18 cellular contexts compared by ENCODE assay signal in the genomic region with DNA sequence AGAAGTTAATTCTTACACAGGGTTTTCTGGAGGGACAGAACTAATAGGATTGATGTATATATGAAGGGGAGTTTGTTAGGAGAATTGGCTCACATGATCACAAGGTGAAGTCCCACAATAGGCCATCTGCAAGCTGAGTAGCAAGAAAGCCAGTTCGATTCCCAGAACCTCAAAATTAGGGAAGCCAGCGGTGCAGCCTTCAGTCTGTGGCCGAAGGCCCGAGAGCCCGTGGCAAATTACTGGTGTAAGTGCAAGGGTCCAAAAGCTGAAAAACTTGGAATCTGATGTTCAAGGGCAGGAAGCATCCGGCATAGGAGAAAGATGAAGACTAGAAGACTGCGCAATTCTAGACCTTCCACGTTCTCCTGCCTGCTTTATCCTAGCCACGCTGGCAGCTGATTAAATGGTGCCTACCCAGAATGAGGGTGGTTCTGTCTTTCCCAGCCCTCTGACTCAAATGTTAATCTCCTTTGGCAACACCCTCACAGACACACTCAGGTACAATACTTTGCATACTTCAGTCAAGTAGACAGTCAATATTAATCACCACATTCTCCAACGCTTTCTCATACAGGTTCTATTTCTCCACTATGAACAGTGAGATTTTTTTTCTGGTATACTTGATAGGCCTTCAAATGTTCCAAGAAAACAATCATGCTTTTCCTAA.
DNase-seq lines count a peak whose midpoint lies in the region; ATAC-seq, FAIRE-seq and TF ChIP-seq lines count a peak whose summit lies in the region.
"Had no signal": no experiment of that assay in that cellular context is flagged by ENCODE, and none has a peak within 500 bp of the region (broad histone marks: within the 10 kb centered on the region; RNA-seq: fewer than 3 reads in every experiment).

No MANE protein-coding gene starts in this region.

- peak; percentile 99 for ATAC-seq in foreskin keratinocyte
- ATAC-seq: HCT116 had no signal

- POLR2A ChIA-PET in RWPE1 (lab: Yijun Ruan, JAX; ENCODE audit: low non-redundant PET) = no interaction called here
- POLR2A ChIA-PET in activated CD4-positive, alpha-beta T cell treated with anti-CD3 and anti-CD28 coated beads, Interleukin-2, amount 10 ng/mL, durations not matched to agents 7 days and 5 days (lab: Charles Lee) = no interaction called here

- H3K4me1 ChIP-seq in foreskin keratinocyte = peaks cover 6% of the 10 kb centered on the region
- H3K4me1 ChIP-seq in testis = peaks cover 34% of the 10 kb centered on the region

- no peak for TF ChIP-seq CTCF in RWPE1 (conservative IDR thresholded peaks at IDR 0.05; ENCODE audit: low read depth)
- no peak for TF ChIP-seq CTCF in bronchial epithelial cell (IDR thresholded peaks at IDR 0.05; ENCODE audit: insufficient read depth, low read length, severe bottlenecking)
- no peak for TF ChIP-seq CTCF in foreskin keratinocyte (conservative IDR thresholded peaks at IDR 0.05)
- no peak for TF ChIP-seq CTCF in testis (IDR thresholded peaks at IDR 0.05)
- no peak for TF ChIP-seq CTCF in Calu3 (IDR thresholded peaks at IDR 0.05; ENCODE audit: unreplicated experiment)

- no peaks in the 10 kb centered on the region for H3K36me3 Mint-ChIP-seq in activated CD4-positive, alpha-beta T cell treated with anti-CD3 and anti-CD28 coated beads, Interleukin-2, amount 10 ng/mL, durations not matched to agents 7 days and 5 days (ENCODE audit: low read depth)
- H3K36me3 Mint-ChIP-seq in Calu3 (ENCODE audit: insufficient read depth, unreplicated experiment) = no peaks in the 10 kb centered on the region
- H3K36me3 Mint-ChIP-seq: CD14-positive monocyte; CD4-positive, alpha-beta memory T cell had no signal

- peaks cover 7% of the 10 kb centered on the region for H3K27me3 Mint-ChIP-seq in activated CD4-positive, alpha-beta T cell treated with anti-CD3 and anti-CD28 coated beads, Interleukin-2, amount 10 ng/mL, durations not matched to agents 7 days and 5 days
- no peaks in the 10 kb centered on the region for H3K27me3 Mint-ChIP-seq in Calu3 (ENCODE audit: unreplicated experiment)

- WGBS in testis, 2 donors = 91 to 93% methylated on average over 10 of the region's 10 CpGs

- H3K27ac ChIP-seq in RWPE1 (no peak overlapping the region), foreskin keratinocyte (no peak overlapping the region), testis (no peak overlapping the region)
- H3K27ac ChIP-seq: BLaER1 had no signal

- no peaks in the 10 kb centered on the region for H3K27me3 ChIP-seq in bronchial epithelial cell (ENCODE audit: control insufficient read depth, insufficient read depth, low read length)
- no peaks in the 10 kb centered on the region for H3K27me3 ChIP-seq in foreskin keratinocyte
- no peaks in the 10 kb centered on the region for H3K27me3 ChIP-seq in testis
- H3K27me3 ChIP-seq: BLaER1 had no signal

- H3K9me3 ChIP-seq in testis = no peaks in the 10 kb centered on the region
- H3K9me3 ChIP-seq: BLaER1 had no signal

- no peak overlapping the region for H3K27ac Mint-ChIP-seq in activated CD4-positive, alpha-beta T cell treated with anti-CD3 and anti-CD28 coated beads, Interleukin-2, amount 10 ng/mL, durations not matched to agents 7 days and 5 days
- H3K27ac Mint-ChIP-seq in Calu3 (ENCODE audit: unreplicated experiment) = no peak overlapping the region
- H3K27ac Mint-ChIP-seq: CD14-positive monocyte; CD4-positive, alpha-beta memory T cell had no signal

- DNase-seq in NCI-H226 (peak; percentile 68), RWPE1 (ENCODE audit: low spot score) (peak; percentile 9), bronchial epithelial cell (ENCODE audit: low read depth) (peak; percentile 96), foreskin keratinocyte (peak; percentile 72 to 84), testis (no peak), HUDEP-2 (lab: John Stamatoyannopoulos, UW; ENCODE audit: unreplicated experiment in 76 of 76) (no peak), Calu3 (no peak)
- DNase-seq in activated CD4-positive, alpha-beta T cell treated with anti-CD3 and anti-CD28 coated beads, Interleukin-2, amount 10 ng/mL, durations not matched to agents 7 days and 5 days = no peak
- DNase-seq: 8988T; CD4-positive, alpha-beta memory T cell; DMS79 treated with DMSO at 0.1 percent for 48 hours; GF-D8; GOT3; H7 had no signal

- H3K4me3 ChIP-seq in bronchial epithelial cell (ENCODE audit: low read depth, low read length) = no peak overlapping the region
- no peak overlapping the region for H3K4me3 ChIP-seq in testis
- H3K4me3 ChIP-seq: BLaER1 had no signal

- H3K4me3 Mint-ChIP-seq in activated CD4-positive, alpha-beta T cell treated with anti-CD3 and anti-CD28 coated beads, Interleukin-2, amount 10 ng/mL, durations not matched to agents 7 days and 5 days = no peak overlapping the region
- H3K4me3 Mint-ChIP-seq in Calu3 (ENCODE audit: low read depth, unreplicated experiment) = no peak overlapping the region
- H3K4me3 Mint-ChIP-seq: CD14-positive monocyte; CD4-positive, alpha-beta memory T cell had no signal

- CTCF ChIA-PET in RWPE1 (lab: Yijun Ruan, JAX) = no interaction called here
- CTCF ChIA-PET in activated CD4-positive, alpha-beta T cell treated with anti-CD3 and anti-CD28 coated beads, Interleukin-2, amount 10 ng/mL, durations not matched to agents 7 days and 5 days (lab: Charles Lee) = no interaction called here
- CTCF ChIA-PET in Calu3 (lab: Charles Lee) = interaction anchor here (1.2 kb wide), 1 partner anchor 12 kb away, joined by 3 read pairs; no protein-coding TSS in a partner anchor

- H3K36me3 ChIP-seq in bronchial epithelial cell (ENCODE audit: control insufficient read depth, insufficient read depth, low read length) (no peaks in the 10 kb centered on the region), testis (ENCODE audit: low read depth, missing control alignments) (no peaks in the 10 kb centered on the region)
- H3K36me3 ChIP-seq: BLaER1 had no signal

- peak; percentile 91 for FAIRE-seq in bronchial epithelial cell (lab: Jason Lieb, UNC)
- FAIRE-seq: HTR-8/SVneo had no signal

- intact Hi-C loops in testis (cut with DNase I; ENCODE audit: low total_unique reads) (no loop called here), Calu3 (cut with micrococcal nuclease; ENCODE audit: unreplicated experiment) (no loop called here)

- no peaks in the 10 kb centered on the region for H3K9me3 Mint-ChIP-seq in activated CD4-positive, alpha-beta T cell treated with anti-CD3 and anti-CD28 coated beads, Interleukin-2, amount 10 ng/mL, durations not matched to agents 7 days and 5 days
- H3K9me3 Mint-ChIP-seq in Calu3 (ENCODE audit: low read depth, unreplicated experiment) = no peaks in the 10 kb centered on the region
- H3K9me3 Mint-ChIP-seq: CD14-positive monocyte; CD4-positive, alpha-beta memory T cell had no signal

- H3K4me1 Mint-ChIP-seq in activated CD4-positive, alpha-beta T cell treated with anti-CD3 and anti-CD28 coated beads, Interleukin-2, amount 10 ng/mL, durations not matched to agents 7 days and 5 days = no peaks in the 10 kb centered on the region
- H3K4me1 Mint-ChIP-seq in Calu3 (ENCODE audit: low read depth, unreplicated experiment) = no peaks in the 10 kb centered on the region
- H3K4me1 Mint-ChIP-seq: CD14-positive monocyte; CD4-positive, alpha-beta memory T cell had no signal

- no peak for TF ChIP-seq POLR2A in testis (IDR thresholded peaks at IDR 0.05)

- BruUV-seq in Calu3 (replicated peaks; lab: Mats Ljungman, UMichigan) = no TSS peak

Comparison
In these comparisons a context has a peak if more than half of its experiments do, and no peak if none do; other contexts are left out.
1. DNase-seq: peak in NCI-H226 (single experiment), RWPE1 (single experiment), bronchial epithelial cell (single experiment) and foreskin keratinocyte (2 of 2); none in testis (single experiment), activated CD4-positive, alpha-beta T cell treated with anti-CD3 and anti-CD28 coated beads, Interleukin-2, amount 10 ng/mL, durations not matched to agents 7 days and 5 days (single experiment), HUDEP-2 (0 of 76) and Calu3 (single experiment).